14 cellular contexts compared by ENCODE assay signal in genomic region chr11:71293961-71294782, GRCh38. TPM values are rescaled to one million over a fixed set of nuclear protein-coding genes. Genes with fewer than 3 reads are reported as not detected.
"Had no signal": no experiment of that assay in that cellular context is flagged by ENCODE, and none has a peak within 500 bp of the region (broad histone marks: within the 10 kb centered on the region; RNA-seq: fewer than 3 reads in every experiment).

No MANE protein-coding gene starts in this region.

- H3K4me3 ChIP-seq: esophagus squamous epithelium, hepatocyte, ovary, SJSA1, tibial artery had no signal

- FAIRE-seq: kidney had no signal

- H3K27ac ChIP-seq: esophagus squamous epithelium, hepatocyte, ovary, SJSA1, tibial artery had no signal

- H3K4me2 ChIP-seq: hepatocyte had no signal

- H3K36me3 ChIP-seq: esophagus squamous epithelium, ovary, SJSA1, tibial artery had no signal

- H3K79me2 ChIP-seq: hepatocyte had no signal

- H3K27me3 ChIP-seq: hepatocyte, ovary, SJSA1 had no signal

- H3K9me3 ChIP-seq: ovary, SJSA1 had no signal

- H2AFZ ChIP-seq: hepatocyte had no signal

- DNase-seq: activated CD4-positive, alpha-beta T cell treated with anti-CD3 and anti-CD28 coated beads, Interleukin-2, amount 50 U/mL, for 1 hour; activated naive CD4-positive, alpha-beta T cell treated with anti-CD3 and anti-CD28 coated beads for 36 hours; activated naive CD8-positive, alpha-beta T cell treated with anti-CD3 and anti-CD28 coated beads, Interleukin-2, amount 50 U/mL, for 24 hours; activated T-cell treated with anti-CD3 and anti-CD28 coated beads for 4 hours; aorta; esophagus squamous epithelium; kidney; ovary; stimulated activated CD4-positive, alpha-beta T cell treated with anti-CD3 and anti-CD28 coated beads, Interleukin-2, amount 100 ng/mL, for 48 hours; stimulated activated naive B cell treated with anti-CD40 and anti-IgM and Interleukin-4, amounts not matched to agents 10 μg/mL and 1 μg/mL and 100 μg/mL, for 72 hours had no signal

RNA-seq across cellular contexts. Expression of gene SHANK2, which starts 41.8 kb away (rescaled TPM):
- total RNA-seq: activated CD8-positive, alpha-beta memory T cell treated with anti-CD3 and anti-CD28 coated beads for 36 hours; activated naive CD4-positive, alpha-beta T cell treated with anti-CD3 and anti-CD28 coated beads for 36 hours had no signal
